10 cellular contexts compared by ENCODE assay signal in the genomic region with DNA sequence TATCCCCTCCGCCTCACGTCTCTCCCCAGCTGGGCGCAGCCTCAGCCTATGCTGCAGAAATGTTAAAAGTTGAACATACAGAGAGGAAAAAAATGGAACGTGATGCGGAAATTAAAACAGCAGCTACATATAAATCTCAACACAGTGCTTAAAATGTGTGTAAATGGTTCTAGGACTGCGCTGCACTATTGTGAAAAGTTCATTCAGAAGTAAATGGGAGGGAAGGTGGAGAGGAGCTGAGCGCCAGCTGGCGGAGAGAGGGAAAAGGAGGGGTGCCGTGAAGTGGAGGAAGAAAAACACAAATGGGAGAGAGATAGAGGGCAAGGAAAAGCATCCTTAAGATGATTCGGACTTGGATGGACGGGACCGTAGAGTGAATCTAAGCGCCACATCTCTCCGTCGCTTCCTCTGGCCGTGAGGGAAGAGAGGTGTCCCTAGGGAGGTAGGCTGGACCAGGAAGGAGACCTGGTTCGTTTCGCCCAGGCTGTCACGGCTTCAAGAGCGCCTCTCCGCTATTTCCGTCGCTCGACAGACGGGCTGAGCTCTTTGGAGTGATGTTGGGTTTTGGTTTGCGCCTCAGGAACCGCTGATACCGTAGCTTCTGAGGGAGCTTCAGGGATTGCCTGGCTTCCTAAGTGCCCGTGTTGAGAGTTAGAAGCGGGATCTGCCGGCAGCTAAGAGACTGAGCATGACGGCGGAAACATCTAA.
DNase-seq lines count a peak whose midpoint lies in the region; ATAC-seq, FAIRE-seq and TF ChIP-seq lines count a peak whose summit lies in the region.
"Had no signal": no experiment of that assay in that cellular context is flagged by ENCODE, and none has a peak within 500 bp of the region (broad histone marks: within the 10 kb centered on the region; RNA-seq: fewer than 3 reads in every experiment).

No MANE protein-coding gene starts in this region.

- H2AFZ ChIP-seq in PC-9, result no peak overlapping the region

- peak overlapping the region; percentile 61 for H3K4me3 ChIP-seq in A549
- H3K4me3 ChIP-seq in GM12864 (ENCODE audit: low read depth, low read length), result peak overlapping the region; percentile 25
- H3K4me3 ChIP-seq in SK-N-MC, result peak overlapping the region; percentile 92
- peak overlapping the region; percentile 59 for H3K4me3 ChIP-seq in fibroblast of the aortic adventitia (ENCODE audit: low read depth, low read length)
- no peak overlapping the region for H3K4me3 ChIP-seq in PC-9

- peaks cover 11% of the 10 kb centered on the region; the same call in 1 of the 3 replicates for H3K4me1 ChIP-seq in A549
- H3K4me1 ChIP-seq in PC-9 (replicated peaks; ENCODE audit: insufficient read depth), result no peaks in the 10 kb centered on the region
- H3K4me1 ChIP-seq: gastrocnemius medialis had no signal

- POLR2A ChIA-PET in A549 (lab: Yijun Ruan, JAX), result interaction anchor here (0.6 to 1.1 kb wide), 2 partner anchors 52 to 89 kb away, joined by 3 read pairs; no protein-coding TSS in a partner anchor
- POLR2A ChIA-PET in PC-9 (lab: Charles Lee; ENCODE audit: unreplicated experiment), result interaction anchor here (0.7 kb wide), 1 partner anchor 1514 kb away, joined by 3 read pairs; no protein-coding TSS in a partner anchor

- CTCF ChIA-PET in A549 (lab: Yijun Ruan, JAX) (interaction anchor here (0.6 to 3.0 kb wide), 8 partner anchors 13 to 314 kb away, joined by 3 to 14 read pairs (median 3); no protein-coding TSS in a partner anchor), PC-9 (lab: Charles Lee) (no interaction called here)

- H3K27ac ChIP-seq in A549, result no peak overlapping the region
- H3K27ac ChIP-seq in SK-N-MC, result no peak overlapping the region
- H3K27ac ChIP-seq in PC-9, result no peak overlapping the region
- H3K27ac ChIP-seq: gastrocnemius medialis had no signal

- no peaks in the 10 kb centered on the region for H3K79me2 ChIP-seq in PC-9 (ENCODE audit: low read depth)

- no TSS peak for BruUV-seq in PC-9 (replicated peaks; lab: Mats Ljungman, UMichigan)

- WGBS in A549 (ENCODE audit: missing lambda C conversion rate), result 2% methylated on average over 23 of the region's 33 CpGs

- H3K9me3 ChIP-seq in A549 (no peaks in the 10 kb centered on the region), SK-N-MC (ENCODE audit: low read depth, low read length) (no peaks in the 10 kb centered on the region), PC-9 (ENCODE audit: insufficient read depth, low read depth) (no peaks in the 10 kb centered on the region)
- H3K9me3 ChIP-seq: gastrocnemius medialis had no signal

- TF ChIP-seq POLR2A in A549 (IDR thresholded peaks at IDR 0.05; ENCODE audit: low read length), result no peak

- H3K36me3 ChIP-seq in SK-N-MC (ENCODE audit: insufficient read depth, low read length) (no peaks in the 10 kb centered on the region), PC-9 (ENCODE audit: low read depth) (no peaks in the 10 kb centered on the region)
- H3K36me3 ChIP-seq: gastrocnemius medialis had no signal

- intact Hi-C loops in PC-9 (cut with micrococcal nuclease; ENCODE audit: unreplicated experiment), result no loop called here

- no peaks in the 10 kb centered on the region for H4K20me1 ChIP-seq in PC-9 (ENCODE audit: insufficient read depth)

- ATAC-seq in A549, result peak; percentile 73 to 78
- no peak for ATAC-seq in HG02970 (IDR thresholded peaks at IDR 0.05; ENCODE audit: low FRiP score, unreplicated experiment)
- no peak for ATAC-seq in HG02852 (IDR thresholded peaks at IDR 0.05; ENCODE audit: unreplicated experiment)
- ATAC-seq: gastrocnemius medialis, right cardiac atrium had no signal

- peak overlapping the region; percentile 2 for H3K9ac ChIP-seq in SK-N-MC (ENCODE audit: insufficient read length)

- no peaks in the 10 kb centered on the region for H3K9me2 ChIP-seq in PC-9 (ENCODE audit: insufficient read depth)

- TF ChIP-seq CTCF in A549 (IDR thresholded peaks at IDR 0.05) (peak; percentile 41; the same call in 2 of the 3 replicates), GM12864 (IDR thresholded peaks at IDR 0.05; ENCODE audit: low read depth, low read length, missing control alignments) (no peak), fibroblast of the aortic adventitia (IDR thresholded peaks at IDR 0.05; ENCODE audit: insufficient read depth, low read length) (no peak), PC-9 (conservative IDR thresholded peaks at IDR 0.05) (no peak)

- no peaks in the 10 kb centered on the region for H3F3A ChIP-seq in PC-9 (ENCODE audit: insufficient read depth, low read depth)

- TF ChIP-seq RAD21 in A549 (conservative IDR thresholded peaks at IDR 0.05 in 1 of 2, IDR thresholded peaks at IDR 0.05 in 1 of 2), result peak; percentile 32 to 37; a peak in 3 of 5 replicates

- H3K27me3 ChIP-seq in PC-9 (ENCODE audit: insufficient read depth, low read depth), result no peaks in the 10 kb centered on the region

- FAIRE-seq in A549 (lab: Jason Lieb, UNC), result no peak

- DNase-seq in A549 (ENCODE audit: low read depth in 1 of 2, low spot score in 1 of 2) (peak in 1 of 2 experiments; percentile 57), GM12864 (ENCODE audit: low read depth) (no peak), SK-N-MC (ENCODE audit: low read depth, low spot score) (no peak), fibroblast of the aortic adventitia (ENCODE audit: low read depth) (no peak), SHP77 treated with DMSO at 0.1 percent for 48 hours (lab: John Stamatoyannopoulos, UW) (no peak), PC-9 (no peak)
- DNase-seq: gastrocnemius medialis, right cardiac atrium had no signal

- TF ChIP-seq EP300 in A549 (IDR thresholded peaks at IDR 0.05), result no peak

- H3K4me2 ChIP-seq in A549 (peak overlapping the region; percentile 92), PC-9 (no peak overlapping the region)

TF ChIP-seq in A549, 52 proteins besides CTCF, POLR2A, EP300 and RAD21:
- TF ChIP-seq SMC3 (IDR thresholded peaks at IDR 0.05), result peak; percentile 38; the same call in 1 of the 3 replicates
- TF ChIP-seq, protein P1, sequence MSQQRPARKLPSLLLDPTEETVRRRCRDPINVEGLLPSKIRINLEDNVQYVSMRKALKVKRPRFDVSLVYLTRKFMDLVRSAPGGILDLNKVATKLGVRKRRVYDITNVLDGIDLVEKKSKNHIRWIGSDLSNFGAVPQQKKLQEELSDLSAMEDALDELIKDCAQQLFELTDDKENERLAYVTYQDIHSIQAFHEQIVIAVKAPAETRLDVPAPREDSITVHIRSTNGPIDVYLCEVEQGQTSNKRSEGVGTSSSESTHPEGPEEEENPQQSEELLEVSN (IDR thresholded peaks at IDR 0.05; ENCODE audit: borderline replicate concordance, low read depth), result peak; percentile 46; the same call in 1 of the 2 replicates
- TF ChIP-seq, protein P2, sequence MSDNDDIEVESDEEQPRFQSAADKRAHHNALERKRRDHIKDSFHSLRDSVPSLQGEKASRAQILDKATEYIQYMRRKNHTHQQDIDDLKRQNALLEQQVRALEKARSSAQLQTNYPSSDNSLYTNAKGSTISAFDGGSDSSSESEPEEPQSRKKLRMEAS (IDR thresholded peaks at IDR 0.05), result 0 out of 2 replicates have a peak, but pooled peaks have one; percentile 7
- TF ChIP-seq, protein P3, sequence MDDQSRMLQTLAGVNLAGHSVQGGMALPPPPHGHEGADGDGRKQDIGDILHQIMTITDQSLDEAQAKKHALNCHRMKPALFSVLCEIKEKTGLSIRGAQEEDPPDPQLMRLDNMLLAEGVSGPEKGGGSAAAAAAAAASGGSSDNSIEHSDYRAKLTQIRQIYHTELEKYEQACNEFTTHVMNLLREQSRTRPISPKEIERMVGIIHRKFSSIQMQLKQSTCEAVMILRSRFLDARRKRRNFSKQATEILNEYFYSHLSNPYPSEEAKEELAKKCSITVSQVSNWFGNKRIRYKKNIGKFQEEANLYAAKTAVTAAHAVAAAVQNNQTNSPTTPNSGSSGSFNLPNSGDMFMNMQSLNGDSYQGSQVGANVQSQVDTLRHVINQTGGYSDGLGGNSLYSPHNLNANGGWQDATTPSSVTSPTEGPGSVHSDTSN (IDR thresholded peaks at IDR 0.05), result no peak
TF ChIP-seq in A549: peak in this region for 3.

Comparison
In these comparisons a context has a peak if more than half of its experiments do, and no peak if none do; other contexts are left out.
1. ATAC-seq: peak in A549 (2 of 2); none in HG02970 (single experiment) and HG02852 (single experiment).